ENCODE assay signal across 16 cellular contexts in genomic region chr12:116784238-116784612, GRCh38. TPM values are rescaled to one million over a fixed set of nuclear protein-coding genes. Genes with fewer than 3 reads are reported as not detected.
A peak's percentile ranks its signal among the peaks of the same experiment; 100 is the strongest.
DNase-seq lines count a peak whose midpoint lies in the region; ATAC-seq and TF ChIP-seq lines count a peak whose summit lies in the region.
"Had no signal": no experiment of that assay in that cellular context is flagged by ENCODE, and none has a peak within 500 bp of the region (broad histone marks: within the 10 kb centered on the region; RNA-seq: fewer than 3 reads in every experiment).

No MANE protein-coding gene starts in this region.

- H4K20me1 ChIP-seq in Karpas-422 (ENCODE audit: insufficient read depth, low read depth, low read length), result no peaks in the 10 kb centered on the region

- no peak overlapping the region for H3K4me2 ChIP-seq in Karpas-422 (ENCODE audit: low read depth, low read length, poor library complexity, severe bottlenecking)

- H3K36me3 ChIP-seq in Karpas-422 (ENCODE audit: insufficient read depth, low read length), result no peaks in the 10 kb centered on the region
- H3K36me3 ChIP-seq: esophagus muscularis mucosa, neutrophil, suprapubic skin had no signal

- H3K79me2 ChIP-seq in Karpas-422 (ENCODE audit: low read length), result no peaks in the 10 kb centered on the region

- POLR2A ChIA-PET in activated CD8-positive, alpha-beta T cell treated with anti-CD3 and anti-CD28 coated beads for 36 hours (lab: Charles Lee), result no interaction called here
- POLR2A ChIA-PET in activated CD8-positive, alpha-beta T cell treated with anti-CD3 and anti-CD28 coated beads, Interleukin-2, amount 10 ng/mL, durations not matched to agents 7 days and 5 days (lab: Charles Lee), result interaction anchor here (1.0 kb wide), 1 partner anchor 35 kb away, joined by 3 read pairs; no protein-coding TSS in a partner anchor

- H3K36me3 Mint-ChIP-seq in activated CD8-positive, alpha-beta T cell treated with anti-CD3 and anti-CD28 coated beads for 36 hours (ENCODE audit: low read depth), result peaks cover 23% of the 10 kb centered on the region
- peaks cover 9% of the 10 kb centered on the region for H3K36me3 Mint-ChIP-seq in activated CD8-positive, alpha-beta T cell treated with anti-CD3 and anti-CD28 coated beads, Interleukin-2, amount 10 ng/mL, durations not matched to agents 7 days and 5 days (ENCODE audit: low read depth)
- peaks cover 58% of the 10 kb centered on the region for H3K36me3 Mint-ChIP-seq in stimulated activated memory B cell treated with anti-CD40 and anti-IgM and Interleukin-4, amounts not matched to agents 10 μg/mL and 1 μg/mL and 100 μg/mL, for 72 hours
- H3K36me3 Mint-ChIP-seq in activated naive CD4-positive, alpha-beta T cell treated with anti-CD3 and anti-CD28 coated beads, Interleukin-2, amount 10 ng/mL, durations not matched to agents 7 days and 5 days, result peaks cover 9% of the 10 kb centered on the region

- H3K27me3 Mint-ChIP-seq in activated CD8-positive, alpha-beta T cell treated with anti-CD3 and anti-CD28 coated beads for 36 hours, result no peaks in the 10 kb centered on the region
- no peaks in the 10 kb centered on the region for H3K27me3 Mint-ChIP-seq in activated CD8-positive, alpha-beta T cell treated with anti-CD3 and anti-CD28 coated beads, Interleukin-2, amount 10 ng/mL, durations not matched to agents 7 days and 5 days (ENCODE audit: low read depth)
- no peaks in the 10 kb centered on the region for H3K27me3 Mint-ChIP-seq in stimulated activated memory B cell treated with anti-CD40 and anti-IgM and Interleukin-4, amounts not matched to agents 10 μg/mL and 1 μg/mL and 100 μg/mL, for 72 hours
- H3K27me3 Mint-ChIP-seq in activated naive CD4-positive, alpha-beta T cell treated with anti-CD3 and anti-CD28 coated beads, Interleukin-2, amount 10 ng/mL, durations not matched to agents 7 days and 5 days, result no peaks in the 10 kb centered on the region
- H3K27me3 Mint-ChIP-seq: activated naive CD4-positive, alpha-beta T cell treated with anti-CD3 and anti-CD28 coated beads, Interleukin-2, amount 50 U/mL, for 24 hours had no signal

- no peak overlapping the region for H3K9ac ChIP-seq in Karpas-422 (ENCODE audit: low read length)

- no peaks in the 10 kb centered on the region for H3K9me3 Mint-ChIP-seq in activated CD8-positive, alpha-beta T cell treated with anti-CD3 and anti-CD28 coated beads for 36 hours
- no peaks in the 10 kb centered on the region for H3K9me3 Mint-ChIP-seq in activated CD8-positive, alpha-beta T cell treated with anti-CD3 and anti-CD28 coated beads, Interleukin-2, amount 10 ng/mL, durations not matched to agents 7 days and 5 days (ENCODE audit: insufficient read depth)
- no peaks in the 10 kb centered on the region for H3K9me3 Mint-ChIP-seq in stimulated activated memory B cell treated with anti-CD40 and anti-IgM and Interleukin-4, amounts not matched to agents 10 μg/mL and 1 μg/mL and 100 μg/mL, for 72 hours
- no peaks in the 10 kb centered on the region for H3K9me3 Mint-ChIP-seq in activated naive CD4-positive, alpha-beta T cell treated with anti-CD3 and anti-CD28 coated beads, Interleukin-2, amount 10 ng/mL, durations not matched to agents 7 days and 5 days
- H3K9me3 Mint-ChIP-seq: activated naive CD4-positive, alpha-beta T cell treated with anti-CD3 and anti-CD28 coated beads, Interleukin-2, amount 50 U/mL, for 24 hours; T-helper 1 cell treated with Interleukin-12 subunit alpha and Interleukin-12 subunit beta and Interleukin-4 antibody, amounts not matched to agents 30 μg/mL and 1 μg/mL, for 36 hours had no signal

- H3K27me3 ChIP-seq in Karpas-422 (ENCODE audit: low read length), result no peaks in the 10 kb centered on the region
- H3K27me3 ChIP-seq: body of pancreas, esophagus muscularis mucosa, neutrophil, suprapubic skin had no signal

- no peaks in the 10 kb centered on the region for H3K4me1 Mint-ChIP-seq in activated CD8-positive, alpha-beta T cell treated with anti-CD3 and anti-CD28 coated beads for 36 hours (ENCODE audit: low read depth)
- H3K4me1 Mint-ChIP-seq in activated CD8-positive, alpha-beta T cell treated with anti-CD3 and anti-CD28 coated beads, Interleukin-2, amount 10 ng/mL, durations not matched to agents 7 days and 5 days (ENCODE audit: low read depth), result no peaks in the 10 kb centered on the region
- H3K4me1 Mint-ChIP-seq in stimulated activated memory B cell treated with anti-CD40 and anti-IgM and Interleukin-4, amounts not matched to agents 10 μg/mL and 1 μg/mL and 100 μg/mL, for 72 hours, result no peaks in the 10 kb centered on the region
- no peaks in the 10 kb centered on the region for H3K4me1 Mint-ChIP-seq in activated naive CD4-positive, alpha-beta T cell treated with anti-CD3 and anti-CD28 coated beads, Interleukin-2, amount 10 ng/mL, durations not matched to agents 7 days and 5 days
- H3K4me1 Mint-ChIP-seq: activated naive CD4-positive, alpha-beta T cell treated with anti-CD3 and anti-CD28 coated beads, Interleukin-2, amount 50 U/mL, for 24 hours had no signal

- no peaks in the 10 kb centered on the region for H3K9me2 ChIP-seq in Karpas-422 (replicated peaks; ENCODE audit: insufficient read depth, low read length)

- no peaks in the 10 kb centered on the region for H3K4me1 ChIP-seq in Karpas-422 (ENCODE audit: low read length)
- H3K4me1 ChIP-seq: body of pancreas, esophagus muscularis mucosa, suprapubic skin had no signal

- H3K27ac ChIP-seq in Karpas-422 (ENCODE audit: low read length), result no peak overlapping the region
- H3K27ac ChIP-seq: body of pancreas, esophagus muscularis mucosa, neutrophil, suprapubic skin had no signal

- intact Hi-C loops in activated CD8-positive, alpha-beta T cell treated with anti-CD3 and anti-CD28 coated beads for 36 hours (cut with micrococcal nuclease), result no loop called here

- H3K27ac Mint-ChIP-seq in activated CD8-positive, alpha-beta T cell treated with anti-CD3 and anti-CD28 coated beads for 36 hours, result no peak overlapping the region
- no peak overlapping the region for H3K27ac Mint-ChIP-seq in activated CD8-positive, alpha-beta T cell treated with anti-CD3 and anti-CD28 coated beads, Interleukin-2, amount 10 ng/mL, durations not matched to agents 7 days and 5 days
- H3K27ac Mint-ChIP-seq in stimulated activated memory B cell treated with anti-CD40 and anti-IgM and Interleukin-4, amounts not matched to agents 10 μg/mL and 1 μg/mL and 100 μg/mL, for 72 hours, result peak overlapping the region; percentile 2
- H3K27ac Mint-ChIP-seq in activated naive CD4-positive, alpha-beta T cell treated with anti-CD3 and anti-CD28 coated beads, Interleukin-2, amount 10 ng/mL, durations not matched to agents 7 days and 5 days, result no peak overlapping the region
- H3K27ac Mint-ChIP-seq: activated naive CD4-positive, alpha-beta T cell treated with anti-CD3 and anti-CD28 coated beads, Interleukin-2, amount 50 U/mL, for 24 hours; T-helper 1 cell treated with Interleukin-12 subunit alpha and Interleukin-12 subunit beta and Interleukin-4 antibody, amounts not matched to agents 30 μg/mL and 1 μg/mL, for 36 hours had no signal

- ATAC-seq in activated CD8-positive, alpha-beta T cell treated with anti-CD3 and anti-CD28 coated beads for 36 hours, result peak; percentile 34
- no peak for ATAC-seq in activated CD8-positive, alpha-beta T cell treated with anti-CD3 and anti-CD28 coated beads, Interleukin-2, amount 10 ng/mL, durations not matched to agents 7 days and 5 days
- ATAC-seq in stimulated activated memory B cell treated with anti-CD40 and anti-IgM and Interleukin-4, amounts not matched to agents 10 μg/mL and 1 μg/mL and 100 μg/mL, for 72 hours, result no peak
- ATAC-seq in HG03097 (IDR thresholded peaks at IDR 0.05; ENCODE audit: low FRiP score, unreplicated experiment) (no peak), GM21529 (IDR thresholded peaks at IDR 0.05; ENCODE audit: unreplicated experiment) (no peak)
- ATAC-seq: body of pancreas, Panc1 had no signal

- TF ChIP-seq CTCF in activated CD8-positive, alpha-beta T cell treated with anti-CD3 and anti-CD28 coated beads for 36 hours (IDR thresholded peaks at IDR 0.05), result no peak

- H3K9me3 ChIP-seq in Karpas-422 (ENCODE audit: low read length), result no peaks in the 10 kb centered on the region
- H3K9me3 ChIP-seq: body of pancreas, esophagus muscularis mucosa, neutrophil, suprapubic skin had no signal

- DNase-seq in activated CD8-positive, alpha-beta T cell treated with anti-CD3 and anti-CD28 coated beads for 36 hours, result peak; percentile 3
- no peak for DNase-seq in activated CD8-positive, alpha-beta T cell treated with anti-CD3 and anti-CD28 coated beads, Interleukin-2, amount 10 ng/mL, durations not matched to agents 7 days and 5 days
- DNase-seq in Karpas-422 (peak; percentile 65), SW480 (ENCODE audit: low spot score) (peak; percentile 17)
- no peak for DNase-seq in activated naive CD4-positive, alpha-beta T cell treated with anti-CD3 and anti-CD28 coated beads, Interleukin-2, amount 10 ng/mL, durations not matched to agents 7 days and 5 days
- DNase-seq: body of pancreas, KBM-7 had no signal

- no peak overlapping the region for H3K4me3 ChIP-seq in Karpas-422 (ENCODE audit: low read length)
- H3K4me3 ChIP-seq: body of pancreas, esophagus muscularis mucosa, suprapubic skin had no signal

- no peak overlapping the region for H2AFZ ChIP-seq in Karpas-422 (ENCODE audit: low read length)

- CTCF ChIA-PET in activated CD8-positive, alpha-beta T cell treated with anti-CD3 and anti-CD28 coated beads for 36 hours (lab: Charles Lee), result no interaction called here
- CTCF ChIA-PET in activated CD8-positive, alpha-beta T cell treated with anti-CD3 and anti-CD28 coated beads, Interleukin-2, amount 10 ng/mL, durations not matched to agents 7 days and 5 days (lab: Charles Lee), result no interaction called here
- CTCF ChIA-PET in activated naive CD4-positive, alpha-beta T cell treated with anti-CD3 and anti-CD28 coated beads, Interleukin-2, amount 10 ng/mL, durations not matched to agents 7 days and 5 days (lab: Charles Lee), result no interaction called here

- no peak overlapping the region for H3K4me3 Mint-ChIP-seq in activated CD8-positive, alpha-beta T cell treated with anti-CD3 and anti-CD28 coated beads for 36 hours
- no peak overlapping the region for H3K4me3 Mint-ChIP-seq in activated CD8-positive, alpha-beta T cell treated with anti-CD3 and anti-CD28 coated beads, Interleukin-2, amount 10 ng/mL, durations not matched to agents 7 days and 5 days
- no peak overlapping the region for H3K4me3 Mint-ChIP-seq in stimulated activated memory B cell treated with anti-CD40 and anti-IgM and Interleukin-4, amounts not matched to agents 10 μg/mL and 1 μg/mL and 100 μg/mL, for 72 hours
- H3K4me3 Mint-ChIP-seq in activated naive CD4-positive, alpha-beta T cell treated with anti-CD3 and anti-CD28 coated beads, Interleukin-2, amount 10 ng/mL, durations not matched to agents 7 days and 5 days, result no peak overlapping the region
- H3K4me3 Mint-ChIP-seq: activated naive CD4-positive, alpha-beta T cell treated with anti-CD3 and anti-CD28 coated beads, Interleukin-2, amount 50 U/mL, for 24 hours; T-helper 1 cell treated with Interleukin-12 subunit alpha and Interleukin-12 subunit beta and Interleukin-4 antibody, amounts not matched to agents 30 μg/mL and 1 μg/mL, for 36 hours had no signal

RNA-seq across cellular contexts. Expression of gene RNFT2, which starts 46.1 kb away (rescaled TPM):
- 10 to 100 TPM; 10.7 to 11.6 TPM for total RNA-seq in activated CD8-positive, alpha-beta T cell treated with anti-CD3 and anti-CD28 coated beads for 36 hours
- total RNA-seq in activated CD8-positive, alpha-beta T cell treated with anti-CD3 and anti-CD28 coated beads, Interleukin-2, amount 10 ng/mL, durations not matched to agents 7 days and 5 days, result 10 to 100 TPM; 11.8 to 11.9 TPM
- 6.7 and 10.7 TPM in 2 replicates for total RNA-seq in Karpas-422 (2014; rRNA removed; shearing (Covaris generic); ENCODE audit: low replicate concordance)

RNA-seq across cellular contexts. Expression of gene SPRING1, which starts 46.4 kb away (rescaled TPM):
- total RNA-seq in activated CD8-positive, alpha-beta T cell treated with anti-CD3 and anti-CD28 coated beads for 36 hours, result 10 to 100 TPM; 16.0 to 17.2 TPM
- total RNA-seq in activated CD8-positive, alpha-beta T cell treated with anti-CD3 and anti-CD28 coated beads, Interleukin-2, amount 10 ng/mL, durations not matched to agents 7 days and 5 days, result 10 to 100 TPM; 31.3 to 32.5 TPM
- 23.0 and 33.3 TPM in 2 replicates for total RNA-seq in Karpas-422 (2014; rRNA removed; shearing (Covaris generic); ENCODE audit: low replicate concordance)

Comparison
In these comparisons a context has a peak if more than half of its experiments do, and no peak if none do; other contexts are left out.
1. DNase-seq: peak in activated CD8-positive, alpha-beta T cell treated with anti-CD3 and anti-CD28 coated beads for 36 hours (single experiment), Karpas-422 (single experiment) and SW480 (single experiment); none in activated CD8-positive, alpha-beta T cell treated with anti-CD3 and anti-CD28 coated beads, Interleukin-2, amount 10 ng/mL, durations not matched to agents 7 days and 5 days (single experiment) and activated naive CD4-positive, alpha-beta T cell treated with anti-CD3 and anti-CD28 coated beads, Interleukin-2, amount 10 ng/mL, durations not matched to agents 7 days and 5 days (single experiment).